1 cellular context compared by ENCODE assay signal in the genomic region with DNA sequence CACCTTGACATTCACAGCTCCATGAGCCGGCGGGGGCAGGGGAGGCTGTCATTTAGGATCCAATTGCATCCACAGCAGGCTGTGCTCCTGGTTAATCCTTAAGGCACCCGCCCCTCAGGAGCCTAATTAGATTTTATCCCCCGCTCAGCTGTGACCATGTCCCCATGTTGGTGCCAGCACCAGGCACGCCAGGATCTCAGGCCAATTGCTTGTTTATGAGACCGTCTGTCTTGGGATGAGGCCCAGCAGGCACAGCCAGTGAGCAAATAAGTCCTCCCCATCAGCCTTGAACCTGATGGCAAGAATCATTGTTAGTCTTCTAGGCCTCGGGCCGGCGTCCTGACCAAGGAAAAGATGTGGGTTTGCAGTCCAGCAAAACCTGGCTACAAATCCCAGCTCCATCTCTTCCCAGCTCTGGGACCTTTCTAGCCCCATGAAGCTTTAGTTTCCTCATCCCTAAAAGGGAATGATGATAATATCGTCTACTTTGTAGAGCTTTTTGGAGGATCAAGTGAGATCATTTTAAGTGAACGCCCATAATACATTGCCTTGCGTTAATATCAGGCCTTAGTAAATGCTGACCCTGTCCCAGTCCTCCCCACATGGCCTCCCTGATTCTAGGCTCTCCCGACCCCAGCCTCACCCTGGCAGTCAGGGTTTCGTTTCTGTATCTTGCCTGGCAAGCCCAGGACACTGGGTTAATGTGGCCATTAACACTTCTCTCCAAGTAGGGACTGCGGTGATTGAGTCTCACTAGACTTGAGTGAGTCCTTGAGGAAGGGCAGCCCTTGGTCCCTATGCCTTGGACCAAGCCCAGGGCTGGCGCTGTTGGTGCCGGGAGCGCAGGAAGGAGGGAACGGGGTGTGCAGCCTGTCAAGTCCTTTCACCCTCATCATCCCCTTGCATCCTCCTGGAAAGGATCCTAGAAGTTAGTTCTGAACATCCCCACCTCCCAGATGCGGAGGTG.
TF ChIP-seq lines count a peak whose summit lies in the region.

No MANE protein-coding gene starts in this region.

TF ChIP-seq in HCT116, 20 proteins besides CTCF, POLR2A, EP300 and RAD21 (continued from another document):
- TF ChIP-seq, protein P1, sequence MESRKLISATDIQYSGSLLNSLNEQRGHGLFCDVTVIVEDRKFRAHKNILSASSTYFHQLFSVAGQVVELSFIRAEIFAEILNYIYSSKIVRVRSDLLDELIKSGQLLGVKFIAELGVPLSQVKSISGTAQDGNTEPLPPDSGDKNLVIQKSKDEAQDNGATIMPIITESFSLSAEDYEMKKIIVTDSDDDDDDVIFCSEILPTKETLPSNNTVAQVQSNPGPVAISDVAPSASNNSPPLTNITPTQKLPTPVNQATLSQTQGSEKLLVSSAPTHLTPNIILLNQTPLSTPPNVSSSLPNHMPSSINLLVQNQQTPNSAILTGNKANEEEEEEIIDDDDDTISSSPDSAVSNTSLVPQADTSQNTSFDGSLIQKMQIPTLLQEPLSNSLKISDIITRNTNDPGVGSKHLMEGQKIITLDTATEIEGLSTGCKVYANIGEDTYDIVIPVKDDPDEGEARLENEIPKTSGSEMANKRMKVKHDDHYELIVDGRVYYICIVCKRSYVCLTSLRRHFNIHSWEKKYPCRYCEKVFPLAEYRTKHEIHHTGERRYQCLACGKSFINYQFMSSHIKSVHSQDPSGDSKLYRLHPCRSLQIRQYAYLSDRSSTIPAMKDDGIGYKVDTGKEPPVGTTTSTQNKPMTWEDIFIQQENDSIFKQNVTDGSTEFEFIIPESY (IDR thresholded peaks at IDR 0.05; ENCODE audit: extremely low read depth, insufficient replicate concordance, low read length), result no peak
- TF ChIP-seq POLR2AphosphoS5 (IDR thresholded peaks at IDR 0.05; ENCODE audit: low read depth, low read length), result no peak
- TF ChIP-seq EZH2 (IDR thresholded peaks at IDR 0.05), result no peak
- TF ChIP-seq, protein P2, sequence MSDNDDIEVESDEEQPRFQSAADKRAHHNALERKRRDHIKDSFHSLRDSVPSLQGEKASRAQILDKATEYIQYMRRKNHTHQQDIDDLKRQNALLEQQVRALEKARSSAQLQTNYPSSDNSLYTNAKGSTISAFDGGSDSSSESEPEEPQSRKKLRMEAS (IDR thresholded peaks at IDR 0.05), result no peak
- no peak for TF ChIP-seq SRF (IDR thresholded peaks at IDR 0.05; ENCODE audit: low read depth)
